ENCODE assay signal across 8 cellular contexts in genomic region chr10:89206402-89207180, GRCh38. TPM values are rescaled to one million over a fixed set of nuclear protein-coding genes. Genes with fewer than 3 reads are reported as not detected.
DNase-seq lines count a peak whose midpoint lies in the region; ATAC-seq, FAIRE-seq and TF ChIP-seq lines count a peak whose summit lies in the region.

No MANE protein-coding gene starts in this region.

- no peaks in the 10 kb centered on the region for H3K9me1 ChIP-seq in keratinocyte (ENCODE audit: control insufficient read depth, extremely low read depth, insufficient read depth, low read length)

- H3K4me1 ChIP-seq in OCI-LY7 (ENCODE audit: insufficient read depth, low read length, poor library complexity, severe bottlenecking) (peaks cover 15% of the 10 kb centered on the region), keratinocyte (ENCODE audit: control insufficient read depth, extremely low read depth, insufficient read depth, low read length) (peaks cover 19% of the 10 kb centered on the region)

- peak overlapping the region; percentile 76 for H3K9ac ChIP-seq in keratinocyte (ENCODE audit: control insufficient read depth, extremely low read depth, insufficient read depth, low read length)

- DNase-seq in OCI-LY7 (ENCODE audit: low spot score): no peak
- DNase-seq in astrocyte of the hippocampus (ENCODE audit: low read depth, low spot score): peak; percentile 51
- no peak for DNase-seq in keratinocyte (ENCODE audit: low read depth, low spot score)
- DNase-seq in stimulated activated CD4-positive, alpha-beta T cell treated with anti-CD3 and anti-CD28 coated beads, Interleukin-1b, Interleukin-23, amount 100 ng/mL, for 4 hours (ENCODE audit: low read depth in 2 of 2): peak; percentile 8 to 16
- no peak for DNase-seq in NOMO-1 (lab: John Stamatoyannopoulos, UW; ENCODE audit: unreplicated experiment in 2 of 2)
- DNase-seq in GM10266 (ENCODE audit: extremely low spot score): no peak

- CTCF ChIA-PET in OCI-LY7 (lab: Charles Lee; ENCODE audit: unreplicated experiment): no interaction called here

- H3K4me2 ChIP-seq in OCI-LY7 (ENCODE audit: low read length): peak overlapping the region; percentile 17; the same call in 1 of the 2 replicates
- peak overlapping the region; percentile 98 for H3K4me2 ChIP-seq in keratinocyte (ENCODE audit: control insufficient read depth, extremely low read depth, insufficient read depth, low read depth, low read length)

- H4K20me1 ChIP-seq in OCI-LY7 (ENCODE audit: insufficient read depth, low read length) (no peaks in the 10 kb centered on the region), keratinocyte (ENCODE audit: control insufficient read depth, extremely low read depth, insufficient read depth, low read length) (no peaks in the 10 kb centered on the region)

- intact Hi-C loops in OCI-LY7 (cut with micrococcal nuclease; ENCODE audit: unreplicated experiment): no loop called here

- BruUV-seq in OCI-LY7 (replicated peaks; lab: Mats Ljungman, UMichigan): no TSS peak

- H3K9me3 ChIP-seq in OCI-LY7 (ENCODE audit: low read length) (no peaks in the 10 kb centered on the region), keratinocyte (ENCODE audit: control insufficient read depth, low read depth, low read length) (no peaks in the 10 kb centered on the region)

- FAIRE-seq in keratinocyte (lab: Jason Lieb, UNC): no peak

- POLR2A ChIA-PET in OCI-LY7 (lab: Charles Lee): interaction anchor here (1.1 kb wide), 1 partner anchor 9 kb away, joined by 3 read pairs; no protein-coding TSS in a partner anchor

- H3K27me3 ChIP-seq in keratinocyte (ENCODE audit: control insufficient read depth, extremely low read depth, insufficient read depth, low read length): peaks cover 13% of the 10 kb centered on the region

- H3K4me3 ChIP-seq in GM08714 (ENCODE audit: low read length) (peak overlapping the region; percentile 56; the same call in 1 of the 2 replicates), OCI-LY7 (ENCODE audit: low read depth, low read length, poor library complexity, severe bottlenecking) (no peak overlapping the region), keratinocyte (ENCODE audit: control insufficient read depth in 2 of 3, extremely low read depth in 1 of 3, insufficient read depth in 2 of 3, low read depth in 1 of 3, low read length in 3 of 3) (peak overlapping the region; percentile 27 to 81 (median 70))

- no peak overlapping the region for H2AFZ ChIP-seq in OCI-LY7 (ENCODE audit: low read length)
- peak overlapping the region; percentile 90 for H2AFZ ChIP-seq in keratinocyte (ENCODE audit: control insufficient read depth, low read length)

- H3K36me3 ChIP-seq in OCI-LY7 (ENCODE audit: insufficient read depth, low read length) (no peaks in the 10 kb centered on the region), keratinocyte (ENCODE audit: control insufficient read depth in 2 of 2, extremely low read depth in 1 of 2, insufficient read depth in 2 of 2, low read length in 2 of 2) (no peaks in the 10 kb centered on the region)

- ATAC-seq in GM19328 (IDR thresholded peaks at IDR 0.05; ENCODE audit: unreplicated experiment): no peak

- no peaks in the 10 kb centered on the region for H3K79me2 ChIP-seq in OCI-LY7 (ENCODE audit: insufficient read depth, low read depth, low read length)
- H3K79me2 ChIP-seq in keratinocyte (ENCODE audit: control insufficient read depth, insufficient read depth, low read length): no peaks in the 10 kb centered on the region

- dilution Hi-C loops in keratinocyte (cut with MboI; ENCODE audit: extremely low pct_ligation_motif_present, low sequenced_read_pairs): no loop called here

- no peak for TF ChIP-seq CTCF in OCI-LY7 (conservative IDR thresholded peaks at IDR 0.05; ENCODE audit: low read length)
- no peak for TF ChIP-seq CTCF in keratinocyte (optimal IDR thresholded peaks at IDR 0.05 in 1 of 3, IDR thresholded peaks at IDR 0.05 in 1 of 3, conservative IDR thresholded peaks at IDR 0.05 in 1 of 3; ENCODE audit: extremely low read depth in 1 of 3, insufficient read depth in 2 of 3, low read length in 3 of 3)
- no peak for TF ChIP-seq CTCF in GM10266 (IDR thresholded peaks at IDR 0.05; ENCODE audit: control insufficient read depth, insufficient read depth, low read depth, missing control alignments)

- no peak overlapping the region for H3K27ac ChIP-seq in OCI-LY7 (ENCODE audit: low read depth, low read length, poor library complexity, severe bottlenecking)
- H3K27ac ChIP-seq in keratinocyte (ENCODE audit: control insufficient read depth, insufficient read depth, low read length): no peak overlapping the region

- H3K9me2 ChIP-seq in OCI-LY7 (ENCODE audit: insufficient read depth, low read length): no peaks in the 10 kb centered on the region

RNA-seq across cellular contexts. Expression of gene CH25H, which starts 0.5 kb away (rescaled TPM):
- not detected in 2 replicates for total RNA-seq in OCI-LY7 (2014; rRNA removed; shearing (Covaris generic))
- not detected in 2 replicates for total RNA-seq in OCI-LY7 (2022)
- 0.05 to 0.37 TPM in 2 of 3 replicates, not detected in the other for polyA plus RNA-seq in keratinocyte
- polyA plus RNA-seq in keratinocyte (2011; ENCODE audit: low read depth): 0.15 TPM
- polyA plus RNA-seq in keratinocyte (2011; cell fraction: cytosol; rRNA removed): 0.04 TPM in 1 of 2 replicates, not detected in the other
- 0.49 and 0.52 TPM in 2 replicates for polyA plus RNA-seq in keratinocyte (2011; cell fraction: nucleus; rRNA removed)
- polyA plus RNA-seq in keratinocyte (2012; ENCODE audit: low replicate concordance): 0.83 TPM in 1 of 2 replicates, not detected in the other
- 0.23 to 0.99 TPM (median 0.43 TPM) in 3 replicates for polyA minus RNA-seq in keratinocyte
- polyA minus RNA-seq in keratinocyte (2011; cell fraction: cytosol; rRNA and poly(A)+ RNA removed): not detected
- 0.21 and 0.54 TPM in 2 replicates for polyA minus RNA-seq in keratinocyte (2011; cell fraction: nucleus; rRNA and poly(A)+ RNA removed)

RNA-seq across cellular contexts. Expression of gene LIPA, which starts 45.0 kb away (rescaled TPM):
- 8.9 and 11.7 TPM in 2 replicates for total RNA-seq in OCI-LY7 (2014; rRNA removed; shearing (Covaris generic))
- total RNA-seq in OCI-LY7 (2022): 19.0 and 19.4 TPM in 2 replicates
- polyA plus RNA-seq in keratinocyte: 105 to 157 TPM (median 156 TPM) in 3 replicates
- 38.8 TPM for polyA plus RNA-seq in keratinocyte (2011; ENCODE audit: low read depth)
- polyA plus RNA-seq in keratinocyte (2011; cell fraction: cytosol; rRNA removed): 54.5 and 117 TPM in 2 replicates
- polyA plus RNA-seq in keratinocyte (2011; cell fraction: nucleus; rRNA removed): 281 and 301 TPM in 2 replicates
- 26.2 and 87.7 TPM in 2 replicates for polyA plus RNA-seq in keratinocyte (2012; ENCODE audit: low replicate concordance)
- 45.2 to 155 TPM (median 148 TPM) in 3 replicates for polyA minus RNA-seq in keratinocyte
- polyA minus RNA-seq in keratinocyte (2011; cell fraction: cytosol; rRNA and poly(A)+ RNA removed): 60.0 TPM
- polyA minus RNA-seq in keratinocyte (2011; cell fraction: nucleus; rRNA and poly(A)+ RNA removed): 225 and 412 TPM in 2 replicates

Comparison
In these comparisons a context has a peak if more than half of its experiments do, and no peak if none do; other contexts are left out.
1. DNase-seq: peak in astrocyte of the hippocampus (single experiment) and stimulated activated CD4-positive, alpha-beta T cell treated with anti-CD3 and anti-CD28 coated beads, Interleukin-1b, Interleukin-23, amount 100 ng/mL, for 4 hours (2 of 2); none in OCI-LY7 (single experiment), keratinocyte (single experiment), NOMO-1 (0 of 2) and GM10266 (single experiment).